Comparison of ENCODE assay signal across 30 cellular contexts in the genomic region with DNA sequence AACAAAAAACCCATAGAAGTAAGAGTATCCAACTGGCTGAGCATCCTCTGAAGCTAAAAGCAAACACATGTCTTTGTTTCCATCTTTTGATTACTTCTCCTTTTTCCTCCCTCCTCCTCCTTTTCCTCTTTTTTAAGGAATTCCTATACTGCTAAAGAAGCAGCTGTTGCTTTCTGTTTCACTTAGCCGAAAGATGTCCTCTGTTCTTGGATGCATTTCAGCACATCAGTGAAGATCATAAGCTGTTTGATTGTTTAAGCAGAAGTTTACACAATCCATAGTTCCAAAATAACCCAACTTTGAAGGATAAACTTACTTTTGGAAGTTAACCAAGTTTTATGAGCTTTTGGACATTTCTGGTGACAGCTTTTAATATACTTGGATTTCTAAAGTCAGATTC. TPM values are rescaled to one million over a fixed set of nuclear protein-coding genes. Genes with fewer than 3 reads are reported as not detected.
DNase-seq lines count a peak whose midpoint lies in the region; ATAC-seq and TF ChIP-seq lines count a peak whose summit lies in the region.
"Had no signal": no experiment of that assay in that cellular context is flagged by ENCODE, and none has a peak within 500 bp of the region (broad histone marks: within the 10 kb centered on the region; RNA-seq: fewer than 3 reads in every experiment).

No MANE protein-coding gene starts in this region.

- no peak for TF ChIP-seq CTCF in fibroblast of pulmonary artery (IDR thresholded peaks at IDR 0.05; ENCODE audit: low read length, missing control alignments)

- intact Hi-C loops in left colon (cut with DNase I, micrococcal nuclease), result no loop called here

- peak overlapping the region; percentile 85 for H3K27ac Mint-ChIP-seq in activated naive CD4-positive, alpha-beta T cell treated with anti-CD3 and anti-CD28 coated beads, Interleukin-2, amount 50 U/mL, for 24 hours
- no peak overlapping the region for H3K27ac Mint-ChIP-seq in activated naive CD4-positive, alpha-beta T cell treated with anti-CD3 and anti-CD28 coated beads, Interleukin-2, amount 10 ng/mL, durations not matched to agents 7 days and 5 days
- H3K27ac Mint-ChIP-seq in activated CD4-positive, alpha-beta memory T cell treated with anti-CD3 and anti-CD28 coated beads, Interleukin-2, amount 10 ng/mL, durations not matched to agents 7 days and 5 days, result no peak overlapping the region
- peak overlapping the region; percentile 89 for H3K27ac Mint-ChIP-seq in stimulated activated effector memory CD8-positive, alpha-beta T cell treated with anti-CD3 and anti-CD28 coated beads, Interleukin-12 subunit alpha, Interleukin-12 subunit beta, amount 100 ng/mL, for 72 hours
- H3K27ac Mint-ChIP-seq: activated CD4-positive, alpha-beta T cell treated with anti-CD3 and anti-CD28 coated beads, Interleukin-2, amount 10 ng/mL, durations not matched to agents 7 days and 5 days; stimulated activated naive CD8-positive, alpha-beta T cell treated with anti-CD3 and anti-CD28 coated beads, Interleukin-15, Interleukin-2, amounts not matched to agents 100 ng/mL and 50 ng/mL, for 24 hours; WTC11 had no signal

- ATAC-seq in stimulated activated effector memory CD8-positive, alpha-beta T cell treated with anti-CD3 and anti-CD28 coated beads, Interleukin-12 subunit alpha, Interleukin-12 subunit beta, amount 100 ng/mL, for 72 hours, result no peak
- ATAC-seq in left colon, result no peak
- ATAC-seq: A549, gastroesophageal sphincter, WTC11 had no signal

- H3K4me3 Mint-ChIP-seq in activated naive CD4-positive, alpha-beta T cell treated with anti-CD3 and anti-CD28 coated beads, Interleukin-2, amount 50 U/mL, for 24 hours, result peak overlapping the region; percentile 81
- H3K4me3 Mint-ChIP-seq in activated naive CD4-positive, alpha-beta T cell treated with anti-CD3 and anti-CD28 coated beads, Interleukin-2, amount 10 ng/mL, durations not matched to agents 7 days and 5 days, result no peak overlapping the region
- peak overlapping the region; percentile 7 for H3K4me3 Mint-ChIP-seq in activated CD4-positive, alpha-beta memory T cell treated with anti-CD3 and anti-CD28 coated beads, Interleukin-2, amount 10 ng/mL, durations not matched to agents 7 days and 5 days
- H3K4me3 Mint-ChIP-seq in stimulated activated effector memory CD8-positive, alpha-beta T cell treated with anti-CD3 and anti-CD28 coated beads, Interleukin-12 subunit alpha, Interleukin-12 subunit beta, amount 100 ng/mL, for 72 hours, result peak overlapping the region; percentile 77
- H3K4me3 Mint-ChIP-seq: activated CD4-positive, alpha-beta T cell treated with anti-CD3 and anti-CD28 coated beads, Interleukin-2, amount 10 ng/mL, durations not matched to agents 7 days and 5 days; stimulated activated naive CD8-positive, alpha-beta T cell treated with anti-CD3 and anti-CD28 coated beads, Interleukin-15, Interleukin-2, amounts not matched to agents 100 ng/mL and 50 ng/mL, for 24 hours; WTC11 had no signal

- peaks cover 62% of the 10 kb centered on the region for H3K4me1 Mint-ChIP-seq in activated naive CD4-positive, alpha-beta T cell treated with anti-CD3 and anti-CD28 coated beads, Interleukin-2, amount 50 U/mL, for 24 hours
- peaks cover 32% of the 10 kb centered on the region for H3K4me1 Mint-ChIP-seq in activated naive CD4-positive, alpha-beta T cell treated with anti-CD3 and anti-CD28 coated beads, Interleukin-2, amount 10 ng/mL, durations not matched to agents 7 days and 5 days
- H3K4me1 Mint-ChIP-seq in activated CD4-positive, alpha-beta memory T cell treated with anti-CD3 and anti-CD28 coated beads, Interleukin-2, amount 10 ng/mL, durations not matched to agents 7 days and 5 days, result peaks cover 23% of the 10 kb centered on the region
- peaks cover 44% of the 10 kb centered on the region for H3K4me1 Mint-ChIP-seq in stimulated activated effector memory CD8-positive, alpha-beta T cell treated with anti-CD3 and anti-CD28 coated beads, Interleukin-12 subunit alpha, Interleukin-12 subunit beta, amount 100 ng/mL, for 72 hours

- no peaks in the 10 kb centered on the region for H3K36me3 Mint-ChIP-seq in activated naive CD4-positive, alpha-beta T cell treated with anti-CD3 and anti-CD28 coated beads, Interleukin-2, amount 50 U/mL, for 24 hours
- no peaks in the 10 kb centered on the region for H3K36me3 Mint-ChIP-seq in activated naive CD4-positive, alpha-beta T cell treated with anti-CD3 and anti-CD28 coated beads, Interleukin-2, amount 10 ng/mL, durations not matched to agents 7 days and 5 days
- H3K36me3 Mint-ChIP-seq in activated CD4-positive, alpha-beta memory T cell treated with anti-CD3 and anti-CD28 coated beads, Interleukin-2, amount 10 ng/mL, durations not matched to agents 7 days and 5 days (ENCODE audit: low read depth), result no peaks in the 10 kb centered on the region
- H3K36me3 Mint-ChIP-seq in stimulated activated effector memory CD8-positive, alpha-beta T cell treated with anti-CD3 and anti-CD28 coated beads, Interleukin-12 subunit alpha, Interleukin-12 subunit beta, amount 100 ng/mL, for 72 hours, result peaks cover 81% of the 10 kb centered on the region
- H3K36me3 Mint-ChIP-seq: brain, WTC11 had no signal

- H3K27me3 Mint-ChIP-seq in activated naive CD4-positive, alpha-beta T cell treated with anti-CD3 and anti-CD28 coated beads, Interleukin-2, amount 50 U/mL, for 24 hours, result no peaks in the 10 kb centered on the region
- H3K27me3 Mint-ChIP-seq in activated naive CD4-positive, alpha-beta T cell treated with anti-CD3 and anti-CD28 coated beads, Interleukin-2, amount 10 ng/mL, durations not matched to agents 7 days and 5 days, result peaks cover 5% of the 10 kb centered on the region
- no peaks in the 10 kb centered on the region for H3K27me3 Mint-ChIP-seq in activated CD4-positive, alpha-beta memory T cell treated with anti-CD3 and anti-CD28 coated beads, Interleukin-2, amount 10 ng/mL, durations not matched to agents 7 days and 5 days
- H3K27me3 Mint-ChIP-seq: activated CD4-positive, alpha-beta T cell treated with anti-CD3 and anti-CD28 coated beads, Interleukin-2, amount 10 ng/mL, durations not matched to agents 7 days and 5 days; brain had no signal

- POLR2A ChIA-PET in activated CD4-positive, alpha-beta memory T cell treated with anti-CD3 and anti-CD28 coated beads, Interleukin-2, amount 10 ng/mL, durations not matched to agents 7 days and 5 days (lab: Charles Lee), result interaction anchor here (1.0 to 1.2 kb wide), 3 partner anchors 9 to 37 kb away, joined by 3 to 5 read pairs (median 3); no protein-coding TSS in a partner anchor

- no peak overlapping the region for H3K4me3 ChIP-seq in fibroblast of pulmonary artery (replicated peaks; ENCODE audit: low read depth, low read length)
- H3K4me3 ChIP-seq: A549, adrenal gland, gastroesophageal sphincter, thyroid gland had no signal

- CTCF ChIA-PET in activated naive CD4-positive, alpha-beta T cell treated with anti-CD3 and anti-CD28 coated beads, Interleukin-2, amount 10 ng/mL, durations not matched to agents 7 days and 5 days (lab: Charles Lee), result interaction anchor here (0.9 to 1.4 kb wide), 5 partner anchors 27 to 89 kb away, joined by 3 read pairs; no protein-coding TSS in a partner anchor
- CTCF ChIA-PET in activated CD4-positive, alpha-beta memory T cell treated with anti-CD3 and anti-CD28 coated beads, Interleukin-2, amount 10 ng/mL, durations not matched to agents 7 days and 5 days (lab: Charles Lee), result interaction anchor here (1.6 kb wide), 1 partner anchor 27 kb away, joined by 7 read pairs; no protein-coding TSS in a partner anchor

- DNase-seq in activated naive CD4-positive, alpha-beta T cell treated with anti-CD3 and anti-CD28 coated beads, Interleukin-2, amount 10 ng/mL, durations not matched to agents 7 days and 5 days, result no peak
- no peak for DNase-seq in activated CD4-positive, alpha-beta memory T cell treated with anti-CD3 and anti-CD28 coated beads, Interleukin-2, amount 10 ng/mL, durations not matched to agents 7 days and 5 days
- DNase-seq in fibroblast of pulmonary artery (ENCODE audit: low read depth) (peak; percentile 18), NCI-H2171 treated with DMSO at 0.1 percent for 48 hours (lab: John Stamatoyannopoulos, UW) (no peak), NCI-H526 (lab: John Stamatoyannopoulos, UW) (no peak), left colon (no peak)
- no peak for DNase-seq in stimulated activated effector memory CD8-positive, alpha-beta T cell treated with anti-CD3 and anti-CD28 coated beads, Interleukin-12 subunit alpha, Interleukin-12 subunit beta, amount 100 ng/mL, for 72 hours (ENCODE audit: low spot score in 2 of 2)
- DNase-seq: activated CD4-positive, alpha-beta T cell treated with anti-CD3 and anti-CD28 coated beads, Interleukin-2, amount 10 ng/mL, durations not matched to agents 7 days and 5 days; activated CD8-positive, alpha-beta memory T cell treated with anti-CD3 and anti-CD28 coated beads, Interleukin-2, amount 50 U/mL, for 4 hours; activated gamma-delta T cell; adrenal gland; effector CD8-positive, alpha-beta T cell; GDM1; H7; hippocampal formation; mesendoderm; NCI-H1694; NCI-H510A; occipital lobe; SIG-M5; SW 1271; thyroid gland had no signal

- H3K9me3 Mint-ChIP-seq in activated naive CD4-positive, alpha-beta T cell treated with anti-CD3 and anti-CD28 coated beads, Interleukin-2, amount 50 U/mL, for 24 hours, result no peaks in the 10 kb centered on the region
- no peaks in the 10 kb centered on the region for H3K9me3 Mint-ChIP-seq in activated naive CD4-positive, alpha-beta T cell treated with anti-CD3 and anti-CD28 coated beads, Interleukin-2, amount 10 ng/mL, durations not matched to agents 7 days and 5 days
- no peaks in the 10 kb centered on the region for H3K9me3 Mint-ChIP-seq in activated CD4-positive, alpha-beta memory T cell treated with anti-CD3 and anti-CD28 coated beads, Interleukin-2, amount 10 ng/mL, durations not matched to agents 7 days and 5 days
- H3K9me3 Mint-ChIP-seq in stimulated activated effector memory CD8-positive, alpha-beta T cell treated with anti-CD3 and anti-CD28 coated beads, Interleukin-12 subunit alpha, Interleukin-12 subunit beta, amount 100 ng/mL, for 72 hours, result no peaks in the 10 kb centered on the region
- H3K9me3 Mint-ChIP-seq: activated CD4-positive, alpha-beta T cell treated with anti-CD3 and anti-CD28 coated beads, Interleukin-2, amount 10 ng/mL, durations not matched to agents 7 days and 5 days; brain; stimulated activated naive CD8-positive, alpha-beta T cell treated with anti-CD3 and anti-CD28 coated beads, Interleukin-15, Interleukin-2, amounts not matched to agents 100 ng/mL and 50 ng/mL, for 24 hours; WTC11 had no signal

RNA-seq across cellular contexts. Expression of a gene that starts 55.1 kb away (rescaled TPM):
- total RNA-seq in activated CD4-positive, alpha-beta memory T cell treated with anti-CD3 and anti-CD28 coated beads, Interleukin-2, amount 10 ng/mL, durations not matched to agents 7 days and 5 days, result 1 to 10 TPM; 1.2 to 1.6 TPM
- total RNA-seq in left colon, result 1 to 10 TPM in 1 of 2 donors, under 1 TPM in 1; 0.67 to 3.8 TPM
- total RNA-seq: H7, myocyte, skeletal muscle tissue, thyroid gland, WTC11 had no signal

Comparison
In these comparisons a context has a peak if more than half of its experiments do, and no peak if none do; other contexts are left out.
1. H3K27ac Mint-ChIP-seq: peak in activated naive CD4-positive, alpha-beta T cell treated with anti-CD3 and anti-CD28 coated beads, Interleukin-2, amount 50 U/mL, for 24 hours (single experiment) and stimulated activated effector memory CD8-positive, alpha-beta T cell treated with anti-CD3 and anti-CD28 coated beads, Interleukin-12 subunit alpha, Interleukin-12 subunit beta, amount 100 ng/mL, for 72 hours (single experiment); none in activated naive CD4-positive, alpha-beta T cell treated with anti-CD3 and anti-CD28 coated beads, Interleukin-2, amount 10 ng/mL, durations not matched to agents 7 days and 5 days (single experiment) and activated CD4-positive, alpha-beta memory T cell treated with anti-CD3 and anti-CD28 coated beads, Interleukin-2, amount 10 ng/mL, durations not matched to agents 7 days and 5 days (single experiment).